ENCODE assay signal across 1 cellular context in genomic region chr7:124723012-124723411, GRCh38.
TF ChIP-seq lines count a peak whose summit lies in the region.

No MANE protein-coding gene starts in this region.

TF ChIP-seq in endothelial cell of umbilical vein, 7 proteins besides CTCF, POLR2A, EP300 and RAD21:
- TF ChIP-seq EZH2 (IDR thresholded peaks at IDR 0.05; ENCODE audit: borderline replicate concordance, low read depth, low read length, severe bottlenecking) (no peak), GATA2 (IDR thresholded peaks at IDR 0.05; ENCODE audit: insufficient read depth, insufficient read length, low read depth, low read length) (peak; percentile 72), MAX (IDR thresholded peaks at IDR 0.05; ENCODE audit: insufficient read depth, insufficient read length) (no peak), FOS (IDR thresholded peaks at IDR 0.05; ENCODE audit: borderline replicate concordance, insufficient read depth, low read length) (peak; percentile 82), POLR2AphosphoS5 (IDR thresholded peaks at IDR 0.05; ENCODE audit: insufficient read depth, low read depth, low read length) (no peak), JUN (IDR thresholded peaks at IDR 0.05; ENCODE audit: borderline replicate concordance, insufficient read depth, insufficient read length, low read depth) (no peak), MYC (IDR thresholded peaks at IDR 0.05; ENCODE audit: low read depth, low read length) (no peak)
